ENCODE assay signal across 15 cellular contexts in genomic region chr18:23844991-23845680, GRCh38.
A peak's percentile ranks its signal among the peaks of the same experiment; 100 is the strongest.
DNase-seq lines count a peak whose midpoint lies in the region; FAIRE-seq and TF ChIP-seq lines count a peak whose summit lies in the region.
"Had no signal": no experiment of that assay in that cellular context is flagged by ENCODE, and none has a peak within 500 bp of the region (broad histone marks: within the 10 kb centered on the region; RNA-seq: fewer than 3 reads in every experiment).

No MANE protein-coding gene starts in this region.

- no peak overlapping the region for H3K23ac ChIP-seq in H1 (ENCODE audit: insufficient read length)

- no peak overlapping the region for H3K56ac ChIP-seq in H1 (replicated peaks; ENCODE audit: insufficient read length, low read depth, low read length)

- H4K20me1 ChIP-seq in H1 (replicated peaks in 1 of 2; ENCODE audit: control insufficient read depth in 1 of 2, insufficient read depth in 2 of 2, low read length in 2 of 2) = no peaks in the 10 kb centered on the region

- H3K27ac ChIP-seq in H1 (ENCODE audit: low read depth, low read length) (no peak overlapping the region), stomach (no peak overlapping the region)

- H3K4me1 Mint-ChIP-seq in mesothelial cell of epicardium = peaks cover 25% of the 10 kb centered on the region

- no peak overlapping the region for H2AFZ ChIP-seq in H1 (ENCODE audit: low read length)

- H3K14ac ChIP-seq in H1 (ENCODE audit: insufficient read length) = no peak overlapping the region

- no peaks in the 10 kb centered on the region for H3K9me3 Mint-ChIP-seq in mesothelial cell of epicardium

- TF ChIP-seq EP300 in H1 (IDR thresholded peaks at IDR 0.05; ENCODE audit: borderline replicate concordance in 1 of 2, low read depth in 2 of 2, low read length in 2 of 2) (no peak), stomach (IDR thresholded peaks at IDR 0.05) (no peak)

- TF ChIP-seq CTCF in H1 (IDR thresholded peaks at IDR 0.05; ENCODE audit: control extremely low read depth in 1 of 3, insufficient read depth in 1 of 3, low read depth in 1 of 3, low read length in 3 of 3) = no peak
- no peak for TF ChIP-seq CTCF in mesothelial cell of epicardium (IDR thresholded peaks at IDR 0.05; ENCODE audit: unreplicated experiment)
- no peak for TF ChIP-seq CTCF in stomach (IDR thresholded peaks at IDR 0.05)

- WGBS in H1 (ENCODE audit: extremely low coverage in 1 of 2, insufficient coverage in 1 of 2, insufficient read length in 1 of 2, insufficient replicate concordance in 2 of 2, low coverage in 1 of 2, low lambda C conversion rate in 2 of 2, missing lambda C conversion rate in 1 of 2), 2 experiments = 68% methylated on average over 9 of the region's 9 CpGs; no CpG with 5 or more reads in 1 of the 2 experiments
- WGBS in stomach, 5 donors = 63 to 71% (median 67%) methylated on average over 8 to 9 of the region's 9 CpGs

- peaks cover 5% of the 10 kb centered on the region for H3K27me3 Mint-ChIP-seq in mesothelial cell of epicardium (ENCODE audit: low read depth)

- CTCF ChIA-PET in H1 (lab: Charles Lee; ENCODE audit: partially characterized antibody) = interaction anchor here (1.0 to 1.6 kb wide), 3 partner anchors 11 to 76 kb away, joined by 3 read pairs; no protein-coding TSS in a partner anchor

- no peak overlapping the region; a peak in 1 of 7 replicates for H3K9ac ChIP-seq in H1 (replicated peaks in 1 of 4; ENCODE audit: extremely low read depth in 1 of 4, low read depth in 3 of 4, low read length in 3 of 4)

- no peaks in the 10 kb centered on the region for H3K79me2 ChIP-seq in H1 (ENCODE audit: control insufficient read depth in 1 of 2, insufficient read depth in 2 of 2, low read length in 2 of 2)

- intact Hi-C loops in stomach (cut with DNase I; ENCODE audit: low total_unique reads) = no loop called here

- no peak for TF ChIP-seq RAD21 in H1 (IDR thresholded peaks at IDR 0.05 in 1 of 2, conservative IDR thresholded peaks at IDR 0.05 in 1 of 2; ENCODE audit: low read depth in 2 of 2, low read length in 2 of 2)

- no peak overlapping the region for H3K4me3 Mint-ChIP-seq in mesothelial cell of epicardium

- no peak overlapping the region for H2BK120ac ChIP-seq in H1 (replicated peaks; ENCODE audit: low read depth, low read length)

- H3K18ac ChIP-seq in H1 (ENCODE audit: extremely low read depth, low read length) = no peak overlapping the region

- H3K4me3 ChIP-seq in H1 (ENCODE audit: extremely low read depth in 1 of 4, insufficient read depth in 2 of 4, low read depth in 3 of 4, low read length in 4 of 4) = no peak overlapping the region
- H3K4me3 ChIP-seq in stomach = no peak overlapping the region

- no peak overlapping the region for H2AK5ac ChIP-seq in H1 (ENCODE audit: low read depth, low read length)

- H2BK15ac ChIP-seq in H1 (ENCODE audit: low read length) = no peak overlapping the region

- no peaks in the 10 kb centered on the region for H3K23me2 ChIP-seq in H1 (ENCODE audit: low read depth, low read length)

- H3K79me1 ChIP-seq in H1 (ENCODE audit: low read depth, low read length) = no peaks in the 10 kb centered on the region

- POLR2A ChIA-PET in H1 (lab: Charles Lee; ENCODE audit: partially characterized antibody) = no interaction called here

- no peak overlapping the region for H3K4me2 ChIP-seq in H1 (ENCODE audit: insufficient read depth in 1 of 2, low read depth in 2 of 2, low read length in 2 of 2)

- no peak overlapping the region for H4K5ac ChIP-seq in H1 (ENCODE audit: insufficient read length, low read depth, low read length)

- H2BK12ac ChIP-seq in H1 (ENCODE audit: low read depth, low read length) = 0 out of 2 replicates have a peak overlapping the region, but pooled peaks have one; percentile 7

- H2BK20ac ChIP-seq in H1 (ENCODE audit: low read length) = no peak overlapping the region

- TF ChIP-seq POLR2A in H1 (IDR thresholded peaks at IDR 0.05; ENCODE audit: control extremely low read depth in 1 of 2, low read depth in 2 of 2, low read length in 2 of 2) = no peak
- TF ChIP-seq POLR2A in stomach (IDR thresholded peaks at IDR 0.05) = no peak

- H3K36me3 ChIP-seq in H1 (ENCODE audit: control insufficient read depth in 2 of 4, insufficient read depth in 4 of 4, low read length in 3 of 4) (no peaks in the 10 kb centered on the region), stomach (peaks cover 0 to 53% (median 45%) of the 10 kb centered on the region in 4 donors)

- H3K27me3 ChIP-seq in H1 (replicated peaks in 1 of 4; ENCODE audit: control insufficient read depth in 3 of 4, extremely low read depth in 1 of 4, insufficient read depth in 3 of 4, low read length in 3 of 4) = no peaks in the 10 kb centered on the region
- H3K27me3 ChIP-seq in stomach = no peaks in the 10 kb centered on the region

- peak; percentile 82 for FAIRE-seq in H1 (lab: Jason Lieb, UNC)
- FAIRE-seq: GM19239 had no signal

- no peak overlapping the region for H3K4ac ChIP-seq in H1 (replicated peaks; ENCODE audit: insufficient read length, low read depth, low read length)

- no peak overlapping the region for H4K8ac ChIP-seq in H1 (ENCODE audit: extremely low read depth, insufficient read depth, low read length)

- DNase-seq in AG20443 (ENCODE audit: low spot score) (peak; percentile 77), LHCN-M2 (ENCODE audit: low read depth) (peak; percentile 76), H1 (ENCODE audit: low read depth in 1 of 2, low spot score in 2 of 2) (no peak), mesothelial cell of epicardium (ENCODE audit: low spot score in 2 of 2, unreplicated experiment in 2 of 2) (peak in 1 of 2 experiments; percentile 44), DMS153 (lab: John Stamatoyannopoulos, UW) (no peak), GDM1 (lab: John Stamatoyannopoulos, UW) (no peak), NCI-H2227 treated with DMSO at 0.1 percent for 48 hours (lab: John Stamatoyannopoulos, UW) (no peak), stomach (no peak)
- DNase-seq: ACHN; activated CD4-positive, CD25-positive, alpha-beta regulatory T cell treated with anti-CD3 and anti-CD28 coated beads, Interleukin-2, amount 50 U/mL, for 72 hours; activated T-cell treated with anti-CD3 and anti-CD28 coated beads, Interleukin-2, amount 50 U/mL, for 48 hours; effector memory CD4-positive, alpha-beta T cell; NCI-H146; occipital lobe had no signal

- peaks cover 0 to 2% (median 0%) of the 10 kb centered on the region in 4 experiments; a peak in 5 of 7 replicates for H3K4me1 ChIP-seq in H1 (replicated peaks in 1 of 4; ENCODE audit: control insufficient read depth in 3 of 4, insufficient read depth in 4 of 4, low read length in 3 of 4)
- peaks cover 0 to 4% (median 0%) of the 10 kb centered on the region in 4 donors for H3K4me1 ChIP-seq in stomach

- H3K9me3 ChIP-seq in H1 (ENCODE audit: insufficient read depth in 2 of 2, low read depth in 1 of 2, low read length in 1 of 2) = no peaks in the 10 kb centered on the region
- H3K9me3 ChIP-seq in stomach = no peaks in the 10 kb centered on the region

- H4K91ac ChIP-seq in H1 (replicated peaks; ENCODE audit: insufficient read length, low read length) = peak overlapping the region; percentile 29

- H3K36me3 Mint-ChIP-seq in mesothelial cell of epicardium = peaks cover 2% of the 10 kb centered on the region

- no peak overlapping the region for H2BK5ac ChIP-seq in H1 (ENCODE audit: low read depth, low read length)

- peak overlapping the region; percentile 53 for H3K27ac Mint-ChIP-seq in mesothelial cell of epicardium

TF ChIP-seq in H1, 55 proteins besides CTCF, POLR2A, EP300 and RAD21:
- no peak for TF ChIP-seq SP4 (IDR thresholded peaks at IDR 0.05; ENCODE audit: low read length)
- TF ChIP-seq TBP (IDR thresholded peaks at IDR 0.05; ENCODE audit: low read depth, low read length) = no peak
- no peak for TF ChIP-seq CTBP2 (IDR thresholded peaks at IDR 0.05; ENCODE audit: borderline replicate concordance, insufficient read depth, insufficient read length, low read length)
- no peak for TF ChIP-seq SP1 (IDR thresholded peaks at IDR 0.05; ENCODE audit: low read depth, low read length)
- TF ChIP-seq SIX5 (IDR thresholded peaks at IDR 0.05; ENCODE audit: low read depth, low read length) = no peak
- TF ChIP-seq TEAD4 (IDR thresholded peaks at IDR 0.05; ENCODE audit: low read depth, low read length) = peak; percentile 87
- TF ChIP-seq CBX5 (IDR thresholded peaks at IDR 0.05; ENCODE audit: low read depth, low read length) = no peak
- TF ChIP-seq EGR1 (IDR thresholded peaks at IDR 0.05; ENCODE audit: borderline replicate concordance, low read depth, low read length) = no peak
TF ChIP-seq in H1: peak in this region for 1.

Comparison
In these comparisons a context has a peak if more than half of its experiments do, and no peak if none do; other contexts are left out.
1. DNase-seq: peak in AG20443 (single experiment) and LHCN-M2 (single experiment); none in H1 (0 of 2), DMS153 (single experiment), GDM1 (single experiment), NCI-H2227 treated with DMSO at 0.1 percent for 48 hours (single experiment) and stomach (single experiment).